11 cellular contexts compared by ENCODE assay signal in genomic region chr3:46280105-46280797, GRCh38. TPM values are rescaled to one million over a fixed set of nuclear protein-coding genes. Genes with fewer than 3 reads are reported as not detected.
DNase-seq lines count a peak whose midpoint lies in the region; ATAC-seq and TF ChIP-seq lines count a peak whose summit lies in the region.
"Had no signal": no experiment of that assay in that cellular context is flagged by ENCODE, and none has a peak within 500 bp of the region (broad histone marks: within the 10 kb centered on the region; RNA-seq: fewer than 3 reads in every experiment).

No MANE protein-coding gene starts in this region.

- H2AFZ ChIP-seq in SK-N-SH (ENCODE audit: low read depth) = no peak overlapping the region

- no peaks in the 10 kb centered on the region for H3K36me3 ChIP-seq in SK-N-SH (replicated peaks in 1 of 2; ENCODE audit: control insufficient read depth in 1 of 2, insufficient read depth in 2 of 2, low read length in 1 of 2)
- H3K36me3 ChIP-seq: WERI-Rb-1 had no signal

- H3K9me3 Mint-ChIP-seq in activated CD4-positive, alpha-beta T cell treated with anti-CD3 and anti-CD28 coated beads, Interleukin-2, amount 10 ng/mL, durations not matched to agents 7 days and 5 days = peaks cover 12% of the 10 kb centered on the region
- H3K9me3 Mint-ChIP-seq in effector memory CD8-positive, alpha-beta T cell = no peaks in the 10 kb centered on the region

- CTCF ChIA-PET in activated CD4-positive, alpha-beta T cell treated with anti-CD3 and anti-CD28 coated beads, Interleukin-2, amount 10 ng/mL, durations not matched to agents 7 days and 5 days (lab: Charles Lee) = interaction anchor here (1.0 to 1.5 kb wide), 6 partner anchors 11 to 192 kb away, joined by 3 to 9 read pairs (median 3); no protein-coding TSS in a partner anchor
- CTCF ChIA-PET in HEK293T (lab: Yijun Ruan, JAX) (interaction anchor here (0.7 kb wide), 1 partner anchor 281 kb away, joined by 5 read pairs; no protein-coding TSS in a partner anchor), SK-N-SH (lab: Yijun Ruan, JAX) (no interaction called here)

- H3K9ac ChIP-seq in SK-N-SH = no peak overlapping the region

- ATAC-seq in effector memory CD8-positive, alpha-beta T cell (replicated peaks) = peak; percentile 52
- no peak for ATAC-seq in GM19397 (IDR thresholded peaks at IDR 0.05; ENCODE audit: unreplicated experiment)

- peaks cover 5% of the 10 kb centered on the region for H3K27me3 Mint-ChIP-seq in activated CD4-positive, alpha-beta T cell treated with anti-CD3 and anti-CD28 coated beads, Interleukin-2, amount 10 ng/mL, durations not matched to agents 7 days and 5 days
- H3K27me3 Mint-ChIP-seq in effector memory CD8-positive, alpha-beta T cell = no peaks in the 10 kb centered on the region

- no peaks in the 10 kb centered on the region for H4K20me1 ChIP-seq in SK-N-SH (ENCODE audit: insufficient read depth)

- H3K4me1 ChIP-seq in SK-N-SH (ENCODE audit: control insufficient read depth in 1 of 2, insufficient read depth in 2 of 2, low read depth in 1 of 2, low read length in 1 of 2) = no peaks in the 10 kb centered on the region

- H3K9me2 ChIP-seq in SK-N-SH = no peaks in the 10 kb centered on the region

- no peak overlapping the region for H3K27ac ChIP-seq in SK-N-SH (ENCODE audit: low read depth in 2 of 2, low read length in 1 of 2)
- H3K27ac ChIP-seq: WERI-Rb-1 had no signal

- no peaks in the 10 kb centered on the region for H3K9me3 ChIP-seq in SK-N-SH

- TF ChIP-seq CTCF in SK-N-SH (IDR thresholded peaks at IDR 0.05) = no peak

- H3K79me2 ChIP-seq in SK-N-SH (ENCODE audit: insufficient read depth) = no peaks in the 10 kb centered on the region

- no peak overlapping the region for H3K4me3 ChIP-seq in SK-N-SH (ENCODE audit: low read depth in 2 of 2, low read length in 1 of 2)

- TF ChIP-seq RAD21 in SK-N-SH (IDR thresholded peaks at IDR 0.05; ENCODE audit: low read length) = no peak

- POLR2A ChIA-PET in activated CD4-positive, alpha-beta T cell treated with anti-CD3 and anti-CD28 coated beads, Interleukin-2, amount 10 ng/mL, durations not matched to agents 7 days and 5 days (lab: Charles Lee) = no interaction called here
- POLR2A ChIA-PET in HEK293T (lab: Yijun Ruan, JAX) (no interaction called here), SK-N-SH (lab: Yijun Ruan, JAX) (interaction anchor here (0.7 kb wide), 1 partner anchor 320 kb away, joined by 3 read pairs; no protein-coding TSS in a partner anchor)

- peaks cover 31% of the 10 kb centered on the region for H3K36me3 Mint-ChIP-seq in activated CD4-positive, alpha-beta T cell treated with anti-CD3 and anti-CD28 coated beads, Interleukin-2, amount 10 ng/mL, durations not matched to agents 7 days and 5 days (ENCODE audit: low read depth)
- peaks cover 10% of the 10 kb centered on the region for H3K36me3 Mint-ChIP-seq in effector memory CD8-positive, alpha-beta T cell (ENCODE audit: insufficient read depth)

- 41% methylated on average over 4 of the region's 5 CpGs for WGBS in SK-N-SH (ENCODE audit: low lambda C conversion rate)

- no peak overlapping the region for H3K4me2 ChIP-seq in SK-N-SH

- H3K4me1 Mint-ChIP-seq in activated CD4-positive, alpha-beta T cell treated with anti-CD3 and anti-CD28 coated beads, Interleukin-2, amount 10 ng/mL, durations not matched to agents 7 days and 5 days = peaks cover 84% of the 10 kb centered on the region
- peaks cover 72 to 75% of the 10 kb centered on the region in 2 donors for H3K4me1 Mint-ChIP-seq in effector memory CD8-positive, alpha-beta T cell (ENCODE audit: low read depth in 2 of 2)

- peak overlapping the region; percentile 28 for H3K4me3 Mint-ChIP-seq in activated CD4-positive, alpha-beta T cell treated with anti-CD3 and anti-CD28 coated beads, Interleukin-2, amount 10 ng/mL, durations not matched to agents 7 days and 5 days
- peak overlapping the region; percentile 53 to 69 for H3K4me3 Mint-ChIP-seq in effector memory CD8-positive, alpha-beta T cell

- H3K27ac Mint-ChIP-seq in activated CD4-positive, alpha-beta T cell treated with anti-CD3 and anti-CD28 coated beads, Interleukin-2, amount 10 ng/mL, durations not matched to agents 7 days and 5 days = peak overlapping the region; percentile 77
- peak overlapping the region; percentile 21 to 88 for H3K27ac Mint-ChIP-seq in effector memory CD8-positive, alpha-beta T cell

- peak; percentile 46 for DNase-seq in LoVo (ENCODE audit: low spot score)
- peak; percentile 73 for DNase-seq in activated CD4-positive, alpha-beta T cell treated with anti-CD3 and anti-CD28 coated beads, Interleukin-2, amount 10 ng/mL, durations not matched to agents 7 days and 5 days
- peak; percentile 58 to 63 (median 58) for DNase-seq in effector memory CD8-positive, alpha-beta T cell
- DNase-seq in stimulated activated CD4-positive, alpha-beta T cell treated with anti-CD3 and anti-CD28 coated beads, Interleukin-2, amount 100 ng/mL, for 48 hours = peak; percentile 49 to 50
- DNase-seq in inferior parietal cortex (ENCODE audit: extremely low spot score) = no peak
- no peak for DNase-seq in HEK293T (ENCODE audit: extremely low spot score)
- DNase-seq in SK-N-SH = no peak
- DNase-seq: WERI-Rb-1 had no signal

- no peaks in the 10 kb centered on the region for H3F3A ChIP-seq in SK-N-SH (replicated peaks; ENCODE audit: insufficient read depth)

- TF ChIP-seq EP300 in SK-N-SH (IDR thresholded peaks at IDR 0.05; ENCODE audit: borderline replicate concordance in 1 of 2, low read depth in 1 of 2, low read length in 1 of 2) = no peak

- H3K27me3 ChIP-seq in SK-N-SH (ENCODE audit: insufficient read depth) = no peaks in the 10 kb centered on the region; the same call in 1 of the 2 replicates

TF ChIP-seq in HEK293T, 16 proteins besides CTCF, POLR2A, EP300 and RAD21:
- TF ChIP-seq CTBP1 (IDR thresholded peaks at IDR 0.05; ENCODE audit: borderline replicate concordance) (no peak), FOXK2 (IDR thresholded peaks at IDR 0.05) (no peak), PKNOX1 (IDR thresholded peaks at IDR 0.05) (no peak), ARNT (IDR thresholded peaks at IDR 0.05) (no peak), NFRKB (IDR thresholded peaks at IDR 0.05) (no peak)

TF ChIP-seq in SK-N-SH, 30 proteins besides CTCF, POLR2A, EP300 and RAD21:
- TF ChIP-seq MAX (IDR thresholded peaks at IDR 0.05; ENCODE audit: low read depth) (no peak), IRF3 (IDR thresholded peaks at IDR 0.05; ENCODE audit: low read depth, low read length) (no peak), NRF1 (IDR thresholded peaks at IDR 0.05; ENCODE audit: low read depth, low read length) (no peak), USF1 (IDR thresholded peaks at IDR 0.05; ENCODE audit: borderline replicate concordance, low read depth) (no peak), FOXM1 (IDR thresholded peaks at IDR 0.05; ENCODE audit: low read depth) (no peak), SIN3A (IDR thresholded peaks at IDR 0.05; ENCODE audit: borderline replicate concordance, low read depth, low read length) (no peak), MXI1 (IDR thresholded peaks at IDR 0.05; ENCODE audit: low read depth, low read length) (no peak)

RNA-seq across cellular contexts. Expression of gene CCR3, which starts 38.0 kb away (rescaled TPM):
- total RNA-seq in activated CD4-positive, alpha-beta T cell treated with anti-CD3 and anti-CD28 coated beads, Interleukin-2, amount 10 ng/mL, durations not matched to agents 7 days and 5 days = not detected
- not detected in 2 replicates for polyA plus RNA-seq in SK-N-SH (2012; rRNA removed)
- not detected in 2 replicates for polyA plus RNA-seq in SK-N-SH (2012; cell fraction: cytosol; rRNA removed)
- polyA plus RNA-seq in SK-N-SH (2012; cell fraction: nucleus; rRNA removed) = not detected in 2 replicates
- total RNA-seq: endothelial cell of umbilical vein had no signal
- polyA plus RNA-seq: endothelial cell of umbilical vein, neural cell had no signal

Comparison
In these comparisons a context has a peak if more than half of its experiments do, and no peak if none do; other contexts are left out.
1. DNase-seq: peak in LoVo (single experiment), activated CD4-positive, alpha-beta T cell treated with anti-CD3 and anti-CD28 coated beads, Interleukin-2, amount 10 ng/mL, durations not matched to agents 7 days and 5 days (single experiment), effector memory CD8-positive, alpha-beta T cell (3 of 3) and stimulated activated CD4-positive, alpha-beta T cell treated with anti-CD3 and anti-CD28 coated beads, Interleukin-2, amount 100 ng/mL, for 48 hours (2 of 2); none in inferior parietal cortex (single experiment), HEK293T (single experiment) and SK-N-SH (single experiment).